Comparison of ENCODE assay signal across 12 cellular contexts in the genomic region with DNA sequence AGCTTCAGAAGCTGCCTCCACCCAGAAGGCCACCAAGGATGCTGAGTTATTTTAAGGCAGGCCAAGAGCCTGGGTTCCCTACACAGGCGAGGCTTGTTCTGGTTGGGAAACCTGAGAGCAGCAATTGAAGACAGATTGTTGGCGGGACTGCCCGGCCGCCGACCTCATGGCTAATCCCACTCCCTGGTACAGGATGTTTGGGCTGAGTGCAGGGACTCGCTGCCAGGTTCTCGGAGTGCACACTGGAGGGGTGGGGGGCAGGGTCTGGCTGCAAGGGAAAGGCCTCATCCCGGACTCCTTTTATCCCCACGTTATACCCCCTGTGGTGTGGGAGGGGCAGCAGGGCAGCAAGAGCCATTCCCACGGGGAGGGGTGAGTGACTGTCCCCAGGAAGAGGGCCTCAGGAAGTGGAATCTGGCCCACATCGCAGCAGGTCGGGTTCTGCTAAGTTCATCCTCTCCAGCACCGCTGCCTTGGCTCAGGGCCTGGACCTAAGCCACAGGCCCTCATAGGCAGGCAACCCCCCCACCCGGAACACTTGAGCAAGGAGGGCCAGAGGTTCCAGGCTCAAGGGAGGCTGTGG. TPM values are rescaled to one million over a fixed set of nuclear protein-coding genes. Genes with fewer than 3 reads are reported as not detected.
A peak's percentile ranks its signal among the peaks of the same experiment; 100 is the strongest.
DNase-seq lines count a peak whose midpoint lies in the region; ATAC-seq, FAIRE-seq and TF ChIP-seq lines count a peak whose summit lies in the region.
"Had no signal": no experiment of that assay in that cellular context is flagged by ENCODE, and none has a peak within 500 bp of the region (broad histone marks: within the 10 kb centered on the region; RNA-seq: fewer than 3 reads in every experiment).

No MANE protein-coding gene starts in this region.

- H3K23ac ChIP-seq in H1 (ENCODE audit: insufficient read length), result no peak overlapping the region

- no peaks in the 10 kb centered on the region for H3K9me3 Mint-ChIP-seq in activated CD8-positive, alpha-beta memory T cell treated with anti-CD3 and anti-CD28 coated beads, Interleukin-2, amount 10 ng/mL, durations not matched to agents 7 days and 5 days (ENCODE audit: low read depth)
- no peaks in the 10 kb centered on the region for H3K9me3 Mint-ChIP-seq in activated CD4-positive, alpha-beta T cell treated with anti-CD3 and anti-CD28 coated beads, Interleukin-2, amount 10 ng/mL, durations not matched to agents 24 days and 14 days
- H3K9me3 Mint-ChIP-seq: CD4-positive, CD25-positive, alpha-beta regulatory T cell had no signal

- ATAC-seq in activated CD8-positive, alpha-beta memory T cell treated with anti-CD3 and anti-CD28 coated beads, Interleukin-2, amount 10 ng/mL, durations not matched to agents 7 days and 5 days, result no peak

- H3K36me3 ChIP-seq in H1 (ENCODE audit: control insufficient read depth in 2 of 4, insufficient read depth in 4 of 4, low read length in 3 of 4), result no peaks in the 10 kb centered on the region

- no peak overlapping the region for H3K4me3 ChIP-seq in H1 (ENCODE audit: extremely low read depth in 1 of 4, insufficient read depth in 2 of 4, low read depth in 3 of 4, low read length in 4 of 4)

- H4K20me1 ChIP-seq in H1 (replicated peaks in 1 of 2; ENCODE audit: control insufficient read depth in 1 of 2, insufficient read depth in 2 of 2, low read length in 2 of 2), result no peaks in the 10 kb centered on the region

- H3K18ac ChIP-seq in H1 (ENCODE audit: extremely low read depth, low read length), result no peak overlapping the region

- no peak overlapping the region for H3K4me3 Mint-ChIP-seq in activated CD8-positive, alpha-beta memory T cell treated with anti-CD3 and anti-CD28 coated beads, Interleukin-2, amount 10 ng/mL, durations not matched to agents 7 days and 5 days
- no peak overlapping the region for H3K4me3 Mint-ChIP-seq in activated CD4-positive, alpha-beta T cell treated with anti-CD3 and anti-CD28 coated beads, Interleukin-2, amount 10 ng/mL, durations not matched to agents 24 days and 14 days
- H3K4me3 Mint-ChIP-seq: CD4-positive, CD25-positive, alpha-beta regulatory T cell had no signal

- peak overlapping the region; percentile 86; the same call in 1 of the 2 replicates for H2AFZ ChIP-seq in H1 (ENCODE audit: low read length)

- H3K14ac ChIP-seq in H1 (ENCODE audit: insufficient read length), result no peak overlapping the region

- H3K4me1 Mint-ChIP-seq in activated CD8-positive, alpha-beta memory T cell treated with anti-CD3 and anti-CD28 coated beads, Interleukin-2, amount 10 ng/mL, durations not matched to agents 7 days and 5 days, result peaks cover 16% of the 10 kb centered on the region
- peaks cover 6% of the 10 kb centered on the region for H3K4me1 Mint-ChIP-seq in activated CD4-positive, alpha-beta T cell treated with anti-CD3 and anti-CD28 coated beads, Interleukin-2, amount 10 ng/mL, durations not matched to agents 24 days and 14 days

- POLR2A ChIA-PET in H1 (lab: Charles Lee; ENCODE audit: partially characterized antibody), result interaction anchor here (0.6 to 0.8 kb wide), 7 partner anchors 23 to 1455 kb away, joined by 3 to 4 read pairs (median 3); no protein-coding TSS in a partner anchor

- TF ChIP-seq EP300 in H1 (IDR thresholded peaks at IDR 0.05; ENCODE audit: borderline replicate concordance in 1 of 2, low read depth in 2 of 2, low read length in 2 of 2), result no peak

- no peak overlapping the region for H3K56ac ChIP-seq in H1 (replicated peaks; ENCODE audit: insufficient read length, low read depth, low read length)

- H4K8ac ChIP-seq in H1 (ENCODE audit: extremely low read depth, insufficient read depth, low read length), result peak overlapping the region; percentile 63; the same call in 1 of the 2 replicates

- H3K4me1 ChIP-seq in H1 (replicated peaks in 1 of 4; ENCODE audit: control insufficient read depth in 3 of 4, insufficient read depth in 4 of 4, low read length in 3 of 4), result peaks cover 4 to 16% (median 11%) of the 10 kb centered on the region in 4 experiments

- H2BK5ac ChIP-seq in H1 (ENCODE audit: low read depth, low read length), result no peak overlapping the region

- H3K23me2 ChIP-seq in H1 (ENCODE audit: low read depth, low read length), result peaks cover 1% of the 10 kb centered on the region; the same call in 1 of the 2 replicates

- TF ChIP-seq POLR2A in H1 (IDR thresholded peaks at IDR 0.05; ENCODE audit: control extremely low read depth in 1 of 2, low read depth in 2 of 2, low read length in 2 of 2) (no peak), erythroblast (IDR thresholded peaks at IDR 0.05; ENCODE audit: low read length) (no peak)

- H3K27ac ChIP-seq in H1 (ENCODE audit: low read depth, low read length), result no peak overlapping the region

- no peak overlapping the region for H3K27ac Mint-ChIP-seq in activated CD8-positive, alpha-beta memory T cell treated with anti-CD3 and anti-CD28 coated beads, Interleukin-2, amount 10 ng/mL, durations not matched to agents 7 days and 5 days
- H3K27ac Mint-ChIP-seq in activated CD4-positive, alpha-beta T cell treated with anti-CD3 and anti-CD28 coated beads, Interleukin-2, amount 10 ng/mL, durations not matched to agents 24 days and 14 days, result no peak overlapping the region

- peak; percentile 49 for DNase-seq in activated CD8-positive, alpha-beta memory T cell treated with anti-CD3 and anti-CD28 coated beads, Interleukin-2, amount 50 U/mL, for 48 hours
- no peak for DNase-seq in activated CD8-positive, alpha-beta memory T cell treated with anti-CD3 and anti-CD28 coated beads, Interleukin-2, amount 10 ng/mL, durations not matched to agents 7 days and 5 days
- DNase-seq in H1 (ENCODE audit: low read depth in 1 of 2, low spot score in 2 of 2) (no peak), medulla oblongata (ENCODE audit: extremely low spot score) (peak; percentile 22), cortex of kidney (lab: John Stamatoyannopoulos, UW) (no peak), NOMO-1 treated with DMSO at 0.1 percent for 48 hours (lab: John Stamatoyannopoulos, UW; ENCODE audit: unreplicated experiment) (no peak), erythroblast (lab: John Stamatoyannopoulos, UW) (no peak)
- no peak for DNase-seq in activated CD4-positive, alpha-beta T cell treated with anti-CD3 and anti-CD28 coated beads, Interleukin-2, amount 10 ng/mL, durations not matched to agents 24 days and 14 days
- DNase-seq: activated CD8-positive, alpha-beta memory T cell treated with anti-CD3 and anti-CD28 coated beads, Interleukin-2, amount 50 U/mL, for 4 hours; CD4-positive, CD25-positive, alpha-beta regulatory T cell; hippocampal formation had no signal

- H3K79me2 ChIP-seq in H1 (ENCODE audit: control insufficient read depth in 1 of 2, insufficient read depth in 2 of 2, low read length in 2 of 2), result no peaks in the 10 kb centered on the region

- intact Hi-C loops in activated CD4-positive, alpha-beta T cell treated with anti-CD3 and anti-CD28 coated beads, Interleukin-2, amount 10 ng/mL, durations not matched to agents 24 days and 14 days (cut with micrococcal nuclease), result no loop called here

- no peak overlapping the region for H3K9ac ChIP-seq in H1 (replicated peaks in 1 of 4; ENCODE audit: extremely low read depth in 1 of 4, low read depth in 3 of 4, low read length in 3 of 4)

- no peak overlapping the region for H3K4me2 ChIP-seq in H1 (ENCODE audit: insufficient read depth in 1 of 2, low read depth in 2 of 2, low read length in 2 of 2)

- no peak overlapping the region for H2AK5ac ChIP-seq in H1 (ENCODE audit: low read depth, low read length)

- H3K79me1 ChIP-seq in H1 (ENCODE audit: low read depth, low read length), result no peaks in the 10 kb centered on the region

- CTCF ChIA-PET in activated CD8-positive, alpha-beta memory T cell treated with anti-CD3 and anti-CD28 coated beads, Interleukin-2, amount 10 ng/mL, durations not matched to agents 7 days and 5 days (lab: Charles Lee), result interaction anchor here (1.9 kb wide), 1 partner anchor 12 kb away, joined by 4 read pairs; no protein-coding TSS in a partner anchor
- CTCF ChIA-PET in H1 (lab: Charles Lee; ENCODE audit: partially characterized antibody), result interaction anchor here (0.6 to 1.2 kb wide), 4 partner anchors 585 to 914 kb away, joined by 3 to 4 read pairs (median 4); no protein-coding TSS in a partner anchor

- H2BK15ac ChIP-seq in H1 (ENCODE audit: low read length), result no peak overlapping the region

- H3K27me3 Mint-ChIP-seq in activated CD8-positive, alpha-beta memory T cell treated with anti-CD3 and anti-CD28 coated beads, Interleukin-2, amount 10 ng/mL, durations not matched to agents 7 days and 5 days, result peaks cover 22% of the 10 kb centered on the region
- peaks cover 5% of the 10 kb centered on the region for H3K27me3 Mint-ChIP-seq in activated CD4-positive, alpha-beta T cell treated with anti-CD3 and anti-CD28 coated beads, Interleukin-2, amount 10 ng/mL, durations not matched to agents 24 days and 14 days

- no peaks in the 10 kb centered on the region for H3K36me3 Mint-ChIP-seq in activated CD8-positive, alpha-beta memory T cell treated with anti-CD3 and anti-CD28 coated beads, Interleukin-2, amount 10 ng/mL, durations not matched to agents 7 days and 5 days
- no peaks in the 10 kb centered on the region for H3K36me3 Mint-ChIP-seq in activated CD4-positive, alpha-beta T cell treated with anti-CD3 and anti-CD28 coated beads, Interleukin-2, amount 10 ng/mL, durations not matched to agents 24 days and 14 days (ENCODE audit: low read depth)
- H3K36me3 Mint-ChIP-seq: CD4-positive, CD25-positive, alpha-beta regulatory T cell had no signal

- WGBS in H1 (ENCODE audit: extremely low coverage in 1 of 2, insufficient coverage in 1 of 2, insufficient read length in 1 of 2, insufficient replicate concordance in 2 of 2, low coverage in 1 of 2, low lambda C conversion rate in 2 of 2, missing lambda C conversion rate in 1 of 2), 2 experiments, result 85% methylated on average over 14 of the region's 14 CpGs; no CpG with 5 or more reads in 1 of the 2 experiments

- H2BK120ac ChIP-seq in H1 (replicated peaks; ENCODE audit: low read depth, low read length), result no peak overlapping the region

- TF ChIP-seq CTCF in H1 (IDR thresholded peaks at IDR 0.05; ENCODE audit: control extremely low read depth in 1 of 3, insufficient read depth in 1 of 3, low read depth in 1 of 3, low read length in 3 of 3), result no peak

- H2BK20ac ChIP-seq in H1 (ENCODE audit: low read length), result no peak overlapping the region

- no peak overlapping the region for H4K91ac ChIP-seq in H1 (replicated peaks; ENCODE audit: insufficient read length, low read length)

- no peak for FAIRE-seq in H1 (lab: Jason Lieb, UNC)
- FAIRE-seq: RCC 7860 had no signal

- H3K9me3 ChIP-seq in H1 (ENCODE audit: insufficient read depth in 2 of 2, low read depth in 1 of 2, low read length in 1 of 2), result peaks cover 0 to 2% of the 10 kb centered on the region in 2 experiments; a peak in 1 of 4 replicates

- no peak overlapping the region for H3K4ac ChIP-seq in H1 (replicated peaks; ENCODE audit: insufficient read length, low read depth, low read length)

- no peaks in the 10 kb centered on the region; a peak in 2 of 7 replicates for H3K27me3 ChIP-seq in H1 (replicated peaks in 1 of 4; ENCODE audit: control insufficient read depth in 3 of 4, extremely low read depth in 1 of 4, insufficient read depth in 3 of 4, low read length in 3 of 4)

- H4K5ac ChIP-seq in H1 (ENCODE audit: insufficient read length, low read depth, low read length), result no peak overlapping the region

- 0 out of 2 replicates have a peak overlapping the region, but pooled peaks have one; percentile 17 for H2BK12ac ChIP-seq in H1 (ENCODE audit: low read depth, low read length)

- TF ChIP-seq RAD21 in H1 (IDR thresholded peaks at IDR 0.05 in 1 of 2, conservative IDR thresholded peaks at IDR 0.05 in 1 of 2; ENCODE audit: low read depth in 2 of 2, low read length in 2 of 2), result no peak

RNA-seq across cellular contexts. Expression of gene PRR5, which starts 43.5 kb away (rescaled TPM):
- 10 to 100 TPM; 20.0 to 35.7 TPM for total RNA-seq in activated CD8-positive, alpha-beta memory T cell treated with anti-CD3 and anti-CD28 coated beads, Interleukin-2, amount 10 ng/mL, durations not matched to agents 7 days and 5 days
- total RNA-seq in H1 (2021; fragmentation: NEBNext Ultra II Directional; extraction: Animal tissue kit (Norgen Biotek cat#: 25700)), result 15.7 and 16.5 TPM in 2 replicates
- 25.7 and 36.1 TPM in 2 replicates for polyA plus RNA-seq in H1 (2011; rRNA removed)
- 21.7 TPM for polyA plus RNA-seq in H1 (2011; cell fraction: cytosol; rRNA removed)
- polyA plus RNA-seq in H1 (2011; cell fraction: nucleus; rRNA removed), result 26.9 TPM
- 13.6 to 16.9 TPM (median 16.1 TPM) in 4 replicates for polyA plus RNA-seq in H1 (2012, experiment 1 of 2)
- polyA plus RNA-seq in H1 (2012, experiment 2 of 2), result 15.9 TPM
- 8.9 TPM for polyA plus RNA-seq in H1 (2013, experiment 1 of 2)
- polyA plus RNA-seq in H1 (2013, experiment 2 of 2), result 9.8 TPM
- polyA minus RNA-seq in H1 (2011; rRNA and poly(A)+ RNA removed), result 13.3 and 16.3 TPM in 2 replicates
- polyA minus RNA-seq in H1 (2011; cell fraction: cytosol; rRNA and poly(A)+ RNA removed), result 15.0 TPM
- polyA minus RNA-seq in H1 (2011; cell fraction: nucleus; rRNA and poly(A)+ RNA removed), result 17.1 TPM
- total RNA-seq in activated CD4-positive, alpha-beta T cell treated with anti-CD3 and anti-CD28 coated beads, Interleukin-2, amount 10 ng/mL, durations not matched to agents 24 days and 14 days, result 22.7 and 23.6 TPM in 2 replicates

Comparison
In these comparisons a context has a peak if more than half of its experiments do, and no peak if none do; other contexts are left out.
1. DNase-seq: peak in activated CD8-positive, alpha-beta memory T cell treated with anti-CD3 and anti-CD28 coated beads, Interleukin-2, amount 50 U/mL, for 48 hours (single experiment) and medulla oblongata (single experiment); none in activated CD8-positive, alpha-beta memory T cell treated with anti-CD3 and anti-CD28 coated beads, Interleukin-2, amount 10 ng/mL, durations not matched to agents 7 days and 5 days (single experiment), H1 (0 of 2), cortex of kidney (single experiment), NOMO-1 treated with DMSO at 0.1 percent for 48 hours (single experiment), activated CD4-positive, alpha-beta T cell treated with anti-CD3 and anti-CD28 coated beads, Interleukin-2, amount 10 ng/mL, durations not matched to agents 24 days and 14 days (single experiment) and erythroblast (0 of 2).